24 cellular contexts compared by ENCODE assay signal in genomic region chr5:51039915-51040314, GRCh38.
DNase-seq lines count a peak whose midpoint lies in the region; TF ChIP-seq lines count a peak whose summit lies in the region.
"Had no signal": no experiment of that assay in that cellular context is flagged by ENCODE, and none has a peak within 500 bp of the region (broad histone marks: within the 10 kb centered on the region; RNA-seq: fewer than 3 reads in every experiment).

No MANE protein-coding gene starts in this region.

- CTCF ChIA-PET in activated naive CD4-positive, alpha-beta T cell treated with anti-CD3 and anti-CD28 coated beads, Interleukin-2, amount 10 ng/mL, durations not matched to agents 7 days and 5 days (lab: Charles Lee) = no interaction called here

- H3K9me3 ChIP-seq in neural progenitor cell (ENCODE audit: low read depth) = no peaks in the 10 kb centered on the region
- H3K9me3 ChIP-seq: BE2C; BLaER1 treated with 17β-estradiol and CSF1 and Interleukin-3, amounts not matched to agents 10 nM and 100 nM had no signal

- H4K20me1 ChIP-seq in neural progenitor cell (ENCODE audit: low read depth) = no peaks in the 10 kb centered on the region
- H4K20me1 ChIP-seq: BLaER1 treated with 17β-estradiol and CSF1 and Interleukin-3, amounts not matched to agents 10 nM and 100 nM had no signal

- H3K4me3 Mint-ChIP-seq in glutamatergic neuron (ENCODE audit: unreplicated experiment) = peak overlapping the region; percentile 63
- H3K4me3 Mint-ChIP-seq in neural progenitor cell = no peak overlapping the region
- H3K4me3 Mint-ChIP-seq in activated naive CD4-positive, alpha-beta T cell treated with anti-CD3 and anti-CD28 coated beads, Interleukin-2, amount 10 ng/mL, durations not matched to agents 7 days and 5 days = no peak overlapping the region
- H3K4me3 Mint-ChIP-seq: CD14-positive monocyte; CD4-positive, alpha-beta T cell; CD8-positive, alpha-beta memory T cell had no signal

- TF ChIP-seq CTCF in glutamatergic neuron (IDR thresholded peaks at IDR 0.05; ENCODE audit: partially characterized antibody, unreplicated experiment) (no peak), neural progenitor cell (IDR thresholded peaks at IDR 0.05) (no peak)

- in situ Hi-C loops in KBM-7 (cut with MboI; ENCODE audit: low pct_unique_long_range_greater_than_20kb, low sequenced_read_pairs) = no loop called here

- H3K9me3 Mint-ChIP-seq in glutamatergic neuron (ENCODE audit: unreplicated experiment) = peaks cover 9% of the 10 kb centered on the region
- no peaks in the 10 kb centered on the region for H3K9me3 Mint-ChIP-seq in neural progenitor cell
- H3K9me3 Mint-ChIP-seq in activated naive CD4-positive, alpha-beta T cell treated with anti-CD3 and anti-CD28 coated beads, Interleukin-2, amount 10 ng/mL, durations not matched to agents 7 days and 5 days = no peaks in the 10 kb centered on the region
- H3K9me3 Mint-ChIP-seq: CD4-positive, alpha-beta T cell; CD8-positive, alpha-beta memory T cell had no signal

- no peaks in the 10 kb centered on the region for H3K27me3 ChIP-seq in neural progenitor cell
- H3K27me3 ChIP-seq: BE2C; BLaER1 treated with 17β-estradiol and CSF1 and Interleukin-3, amounts not matched to agents 10 nM and 100 nM had no signal

- no peak overlapping the region for H3K9ac ChIP-seq in neural progenitor cell
- H3K9ac ChIP-seq: BLaER1 treated with 17β-estradiol and CSF1 and Interleukin-3, amounts not matched to agents 10 nM and 100 nM had no signal

- H3K4me1 ChIP-seq in neural progenitor cell = peaks cover 26% of the 10 kb centered on the region
- H3K4me1 ChIP-seq: BE2C; BLaER1 treated with 17β-estradiol and CSF1 and Interleukin-3, amounts not matched to agents 10 nM and 100 nM had no signal

- H3K36me3 ChIP-seq in neural progenitor cell = no peaks in the 10 kb centered on the region
- H3K36me3 ChIP-seq: BE2C; BLaER1 treated with 17β-estradiol and CSF1 and Interleukin-3, amounts not matched to agents 10 nM and 100 nM had no signal

- no peak overlapping the region for H3K4me3 ChIP-seq in neural progenitor cell
- H3K4me3 ChIP-seq: BLaER1 treated with 17β-estradiol and CSF1 and Interleukin-3, amounts not matched to agents 10 nM and 100 nM had no signal

- H2AFZ ChIP-seq in neural progenitor cell (replicated peaks) = no peak overlapping the region

- no peaks in the 10 kb centered on the region for H3K79me2 ChIP-seq in neural progenitor cell (ENCODE audit: low read depth)

- peaks cover 6% of the 10 kb centered on the region for H3K27me3 Mint-ChIP-seq in glutamatergic neuron (ENCODE audit: unreplicated experiment)
- no peaks in the 10 kb centered on the region for H3K27me3 Mint-ChIP-seq in neural progenitor cell (ENCODE audit: insufficient read depth, low read depth)
- H3K27me3 Mint-ChIP-seq in activated naive CD4-positive, alpha-beta T cell treated with anti-CD3 and anti-CD28 coated beads, Interleukin-2, amount 10 ng/mL, durations not matched to agents 7 days and 5 days = no peaks in the 10 kb centered on the region
- H3K27me3 Mint-ChIP-seq: CD4-positive, alpha-beta T cell had no signal

- no peaks in the 10 kb centered on the region for H3F3A ChIP-seq in neural progenitor cell (ENCODE audit: low read depth)

- H3K27ac ChIP-seq in neural progenitor cell = no peak overlapping the region
- H3K27ac ChIP-seq: 22Rv1; BLaER1 treated with 17β-estradiol and CSF1 and Interleukin-3, amounts not matched to agents 10 nM and 100 nM had no signal

- H3K36me3 Mint-ChIP-seq in glutamatergic neuron (ENCODE audit: unreplicated experiment) (no peaks in the 10 kb centered on the region), neural progenitor cell (no peaks in the 10 kb centered on the region)
- H3K36me3 Mint-ChIP-seq in activated naive CD4-positive, alpha-beta T cell treated with anti-CD3 and anti-CD28 coated beads, Interleukin-2, amount 10 ng/mL, durations not matched to agents 7 days and 5 days = no peaks in the 10 kb centered on the region
- H3K36me3 Mint-ChIP-seq: CD14-positive monocyte; CD8-positive, alpha-beta memory T cell had no signal

- H3K4me1 Mint-ChIP-seq in glutamatergic neuron (ENCODE audit: low read depth, unreplicated experiment) (peaks cover 44% of the 10 kb centered on the region), neural progenitor cell (peaks cover 7% of the 10 kb centered on the region)
- no peaks in the 10 kb centered on the region for H3K4me1 Mint-ChIP-seq in activated naive CD4-positive, alpha-beta T cell treated with anti-CD3 and anti-CD28 coated beads, Interleukin-2, amount 10 ng/mL, durations not matched to agents 7 days and 5 days
- H3K4me1 Mint-ChIP-seq: CD14-positive monocyte; CD8-positive, alpha-beta memory T cell had no signal

- peak; percentile 26 for DNase-seq in NCI-H2171 treated with DMSO at 0.1 percent for 48 hours (lab: John Stamatoyannopoulos, UW)
- DNase-seq in NCI-H2171 (lab: John Stamatoyannopoulos, UW) = no peak
- DNase-seq in glutamatergic neuron = no peak
- no peak for DNase-seq in neural progenitor cell (ENCODE audit: low spot score)
- DNase-seq in cerebellar nuclear complex (lab: John Stamatoyannopoulos, UW) = no peak
- no peak for DNase-seq in COLO829 (ENCODE audit: low spot score)
- no peak for DNase-seq in KBM-7
- DNase-seq in activated naive CD4-positive, alpha-beta T cell treated with anti-CD3 and anti-CD28 coated beads, Interleukin-2, amount 10 ng/mL, durations not matched to agents 7 days and 5 days = no peak
- DNase-seq: ACHN; AML-193; BE2C; Calu3; CD4-positive, alpha-beta T cell; CD8-positive, alpha-beta memory T cell; COR-L47; DMS53; DMS79 treated with DMSO at 0.1 percent for 48 hours; GF-D8; GOT3; H7; HCEC 1CT had no signal

- H3K27ac Mint-ChIP-seq in glutamatergic neuron (ENCODE audit: unreplicated experiment) (peak overlapping the region; percentile 95), neural progenitor cell (no peak overlapping the region)
- no peak overlapping the region for H3K27ac Mint-ChIP-seq in activated naive CD4-positive, alpha-beta T cell treated with anti-CD3 and anti-CD28 coated beads, Interleukin-2, amount 10 ng/mL, durations not matched to agents 7 days and 5 days
- H3K27ac Mint-ChIP-seq: CD14-positive monocyte; CD4-positive, alpha-beta T cell; CD8-positive, alpha-beta memory T cell had no signal

- peak overlapping the region; percentile 17 for H3K4me2 ChIP-seq in neural progenitor cell
- H3K4me2 ChIP-seq: BLaER1 treated with 17β-estradiol and CSF1 and Interleukin-3, amounts not matched to agents 10 nM and 100 nM had no signal
